Comparison of ENCODE assay signal across 16 cellular contexts in the genomic region with DNA sequence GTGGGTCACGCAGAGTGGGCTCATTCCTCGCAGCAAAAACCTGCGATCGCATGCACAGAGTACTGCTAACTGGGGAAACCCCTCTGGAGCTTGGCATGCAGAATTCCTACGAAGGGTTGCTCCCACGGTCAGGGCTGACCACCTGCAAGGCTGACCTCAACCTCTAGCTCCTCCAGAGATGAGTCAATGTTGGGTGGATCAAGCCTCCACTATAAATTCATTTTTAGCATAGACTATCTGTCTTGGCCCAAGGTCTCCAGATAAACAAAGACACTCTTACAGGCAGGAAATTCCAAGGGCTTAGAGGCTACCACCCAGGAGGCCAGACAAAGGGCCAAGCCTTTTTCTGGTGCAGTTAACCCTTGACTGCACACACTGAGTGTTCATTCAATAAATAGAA.
DNase-seq lines count a peak whose midpoint lies in the region; ATAC-seq and TF ChIP-seq lines count a peak whose summit lies in the region.
"Had no signal": no experiment of that assay in that cellular context is flagged by ENCODE, and none has a peak within 500 bp of the region (broad histone marks: within the 10 kb centered on the region; RNA-seq: fewer than 3 reads in every experiment).

No MANE protein-coding gene starts in this region.

- ATAC-seq in mucosa of descending colon (no peak), HG03460 (IDR thresholded peaks at IDR 0.05; ENCODE audit: unreplicated experiment) (no peak)
- ATAC-seq: GM12878 had no signal

- peak overlapping the region; percentile 58 for H3K4me2 ChIP-seq in skeletal muscle satellite cell (ENCODE audit: low read length)
- H3K4me2 ChIP-seq: BLaER1, SK-N-SH had no signal

- no peaks in the 10 kb centered on the region for H3K27me3 ChIP-seq in HUES48 (ENCODE audit: control insufficient read depth, insufficient read depth, low read length)
- no peaks in the 10 kb centered on the region for H3K27me3 ChIP-seq in skeletal muscle satellite cell (ENCODE audit: control insufficient read depth, insufficient read depth, low read length)
- H3K27me3 ChIP-seq: BLaER1, esophagus muscularis mucosa, upper lobe of left lung had no signal

- peaks cover 43% of the 10 kb centered on the region for H3K4me1 ChIP-seq in HUES48 (ENCODE audit: control insufficient read depth, insufficient read depth, low read length)
- H3K4me1 ChIP-seq in skeletal muscle satellite cell (ENCODE audit: control insufficient read depth, insufficient read depth, low read length): peaks cover 25% of the 10 kb centered on the region
- no peaks in the 10 kb centered on the region for H3K4me1 ChIP-seq in mucosa of descending colon (ENCODE audit: low read depth)
- H3K4me1 ChIP-seq: BLaER1, esophagus muscularis mucosa had no signal

- H3K27ac ChIP-seq in HUES48 (ENCODE audit: low read depth, low read length): peak overlapping the region; percentile 76
- H3K27ac ChIP-seq: BLaER1, esophagus muscularis mucosa, upper lobe of left lung had no signal

- H3K9ac ChIP-seq in HUES48 (ENCODE audit: low read depth, low read length): no peak overlapping the region
- peak overlapping the region; percentile 62 for H3K9ac ChIP-seq in skeletal muscle satellite cell (ENCODE audit: low read depth, low read length)
- H3K9ac ChIP-seq: BLaER1, SK-N-SH had no signal

- DNase-seq in astrocyte of the hippocampus (ENCODE audit: low read depth, low spot score): peak; percentile 89
- DNase-seq in left kidney (ENCODE audit: low read depth, low spot score): peak; percentile 37
- no peak for DNase-seq in mucosa of descending colon
- no peak for DNase-seq in NK-92 (lab: John Stamatoyannopoulos, UW; ENCODE audit: unreplicated experiment)
- DNase-seq: activated B cell treated with CpG ODN at 0.5 μM for 24 hours; DND-41; midbrain; SK-N-SH; stimulated activated CD4-positive, alpha-beta T cell treated with anti-CD3 and anti-CD28 coated beads, Interleukin-4, amount 100 ng/mL, for 24 hours; upper lobe of left lung had no signal

- intact Hi-C loops in mucosa of descending colon (cut with DNase I, micrococcal nuclease): no loop called here

- no peak for TF ChIP-seq CTCF in mucosa of descending colon (IDR thresholded peaks at IDR 0.05)

- H3K4me3 ChIP-seq in HUES48 (ENCODE audit: low read depth, low read length): no peak overlapping the region
- H3K4me3 ChIP-seq in skeletal muscle satellite cell (ENCODE audit: low read length): no peak overlapping the region
- H3K4me3 ChIP-seq in mucosa of descending colon: no peak overlapping the region
- H3K4me3 ChIP-seq: BLaER1, esophagus muscularis mucosa, GM12878, upper lobe of left lung had no signal

- H3K9me3 ChIP-seq in HUES48 (ENCODE audit: control insufficient read depth, insufficient read depth, low read length) (no peaks in the 10 kb centered on the region), skeletal muscle satellite cell (replicated peaks; ENCODE audit: low read length) (no peaks in the 10 kb centered on the region), mucosa of descending colon (peaks cover 4% of the 10 kb centered on the region)
- H3K9me3 ChIP-seq: BLaER1, SK-N-SH, upper lobe of left lung had no signal

- H3K36me3 ChIP-seq in HUES48 (ENCODE audit: control insufficient read depth, insufficient read depth, low read length) (no peaks in the 10 kb centered on the region), skeletal muscle satellite cell (ENCODE audit: insufficient read depth, low read length) (no peaks in the 10 kb centered on the region), mucosa of descending colon (ENCODE audit: low read depth) (no peaks in the 10 kb centered on the region)
- H3K36me3 ChIP-seq: BLaER1, esophagus muscularis mucosa, upper lobe of left lung had no signal

Comparison
In these comparisons a context has a peak if more than half of its experiments do, and no peak if none do; other contexts are left out.
1. DNase-seq: peak in astrocyte of the hippocampus (single experiment) and left kidney (single experiment); none in mucosa of descending colon (0 of 3) and NK-92 (single experiment).